ENCODE assay signal across 10 cellular contexts in the genomic region with DNA sequence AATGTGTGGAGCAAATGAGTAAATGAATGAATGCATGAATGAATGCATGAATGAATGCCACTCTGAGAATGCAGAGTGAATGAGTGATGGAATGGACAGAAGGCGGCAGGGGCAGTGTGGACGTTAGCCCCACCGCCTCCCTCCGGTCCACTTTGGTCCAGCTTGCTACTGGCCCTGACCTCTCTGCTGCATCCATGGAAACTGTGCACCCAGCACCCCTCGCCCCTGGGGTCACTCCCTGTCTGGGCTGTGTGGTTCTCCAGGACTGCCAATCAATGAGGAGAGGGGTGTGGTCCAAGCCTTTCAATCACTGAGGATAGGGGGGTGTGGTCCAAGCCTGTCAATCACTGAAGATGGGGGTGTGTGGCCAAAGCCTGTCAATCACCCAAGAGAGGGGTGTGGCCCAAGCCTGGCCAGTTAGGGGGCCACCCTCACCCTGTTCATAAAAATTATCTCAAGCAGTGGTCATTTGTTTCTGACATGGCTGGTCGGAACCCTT. TPM values are rescaled to one million over a fixed set of nuclear protein-coding genes. Genes with fewer than 3 reads are reported as not detected.
A peak's percentile ranks its signal among the peaks of the same experiment; 100 is the strongest.
DNase-seq lines count a peak whose midpoint lies in the region; ATAC-seq and TF ChIP-seq lines count a peak whose summit lies in the region.
"Had no signal": no experiment of that assay in that cellular context is flagged by ENCODE, and none has a peak within 500 bp of the region (broad histone marks: within the 10 kb centered on the region; RNA-seq: fewer than 3 reads in every experiment).

No MANE protein-coding gene starts in this region.

- intact Hi-C loops in vagina (cut with DNase I), result no loop called here

- H3K9me3 Mint-ChIP-seq in activated T-helper 17 cell treated with anti-CD3 and anti-CD28 coated beads, Interleukin-2, amount 50 U/mL, for 72 hours, result peaks cover 5% of the 10 kb centered on the region
- peaks cover 28% of the 10 kb centered on the region for H3K9me3 Mint-ChIP-seq in nephron progenitor cell

- peak overlapping the region; percentile 67 for H3K27ac Mint-ChIP-seq in activated T-helper 17 cell treated with anti-CD3 and anti-CD28 coated beads, Interleukin-2, amount 50 U/mL, for 72 hours
- H3K27ac Mint-ChIP-seq in nephron progenitor cell, result no peak overlapping the region

- DNase-seq in GM12865 (ENCODE audit: low read depth) (peak; percentile 93), nephron progenitor cell (peak; percentile 55), DMS79 (lab: John Stamatoyannopoulos, UW) (no peak), C1 segment of cervical spinal cord (lab: John Stamatoyannopoulos, UW) (no peak), vagina (ENCODE audit: extremely low spot score in 2 of 2) (no peak)
- DNase-seq: heart right ventricle had no signal

- no peaks in the 10 kb centered on the region for H3K27me3 Mint-ChIP-seq in activated T-helper 17 cell treated with anti-CD3 and anti-CD28 coated beads, Interleukin-2, amount 50 U/mL, for 72 hours
- peaks cover 13% of the 10 kb centered on the region for H3K27me3 Mint-ChIP-seq in nephron progenitor cell (ENCODE audit: low read depth, poor library complexity)

- H3K9me3 ChIP-seq in vagina, result no peaks in the 10 kb centered on the region
- H3K9me3 ChIP-seq: suprapubic skin had no signal

- no peaks in the 10 kb centered on the region for H3K4me1 ChIP-seq in vagina

- H3K4me1 Mint-ChIP-seq in activated T-helper 17 cell treated with anti-CD3 and anti-CD28 coated beads, Interleukin-2, amount 50 U/mL, for 72 hours, result peaks cover 10% of the 10 kb centered on the region
- H3K4me1 Mint-ChIP-seq in nephron progenitor cell, result peaks cover 11% of the 10 kb centered on the region

- H3K27me3 ChIP-seq in vagina, result no peaks in the 10 kb centered on the region
- H3K27me3 ChIP-seq: suprapubic skin had no signal

- TF ChIP-seq POLR2A in vagina (IDR thresholded peaks at IDR 0.05), result no peak

- H3K4me3 ChIP-seq in GM12865 (ENCODE audit: low read depth, low read length), result peak overlapping the region; percentile 64
- no peak overlapping the region for H3K4me3 ChIP-seq in vagina
- H3K4me3 ChIP-seq: heart right ventricle, suprapubic skin had no signal

- ATAC-seq in GM21423 (IDR thresholded peaks at IDR 0.05; ENCODE audit: unreplicated experiment), result peak; percentile 72
- ATAC-seq in HG03520 (IDR thresholded peaks at IDR 0.05; ENCODE audit: unreplicated experiment), result peak; percentile 86
- peak; percentile 90 for ATAC-seq in activated T-helper 17 cell treated with anti-CD3 and anti-CD28 coated beads, Interleukin-2, amount 50 U/mL, for 72 hours (replicated peaks)

- H3K36me3 Mint-ChIP-seq in activated T-helper 17 cell treated with anti-CD3 and anti-CD28 coated beads, Interleukin-2, amount 50 U/mL, for 72 hours (ENCODE audit: low read depth), result peaks cover 76% of the 10 kb centered on the region
- peaks cover 4% of the 10 kb centered on the region for H3K36me3 Mint-ChIP-seq in nephron progenitor cell (ENCODE audit: low read depth)

- no peaks in the 10 kb centered on the region for H3K36me3 ChIP-seq in vagina
- H3K36me3 ChIP-seq: heart right ventricle, suprapubic skin had no signal

- TF ChIP-seq CTCF in GM12865 (IDR thresholded peaks at IDR 0.05; ENCODE audit: insufficient read depth, low read depth, low read length, missing control alignments) (no peak), nephron progenitor cell (IDR thresholded peaks at IDR 0.05) (no peak), vagina (IDR thresholded peaks at IDR 0.05) (no peak)

- no peak overlapping the region for H3K27ac ChIP-seq in vagina
- H3K27ac ChIP-seq: suprapubic skin had no signal

- no peak overlapping the region for H3K4me3 Mint-ChIP-seq in activated T-helper 17 cell treated with anti-CD3 and anti-CD28 coated beads, Interleukin-2, amount 50 U/mL, for 72 hours
- H3K4me3 Mint-ChIP-seq in nephron progenitor cell, result no peak overlapping the region

RNA-seq across cellular contexts. Expression of a gene that starts 39.2 kb away (rescaled TPM):
- total RNA-seq in activated T-helper 17 cell treated with anti-CD3 and anti-CD28 coated beads, Interleukin-2, amount 50 U/mL, for 72 hours, result 10 to 100 TPM; 50.6 to 65.5 TPM
- total RNA-seq in vagina, result 31.7 TPM

RNA-seq across cellular contexts. Expression of a gene that starts 45.1 kb away (rescaled TPM):
- 100 to 1,000 TPM in 1 of 2 donors, 10 to 100 TPM in 1; 89.0 to 105 TPM for total RNA-seq in activated T-helper 17 cell treated with anti-CD3 and anti-CD28 coated beads, Interleukin-2, amount 50 U/mL, for 72 hours
- total RNA-seq in vagina, result 0.74 TPM

Comparison
In these comparisons a context has a peak if more than half of its experiments do, and no peak if none do; other contexts are left out.
1. DNase-seq: peak in GM12865 (single experiment) and nephron progenitor cell (single experiment); none in DMS79 (single experiment), C1 segment of cervical spinal cord (0 of 14) and vagina (0 of 2).
2. RNA of a gene that starts 45.1 kb away (total RNA-seq): 89.0 to 105 TPM in activated T-helper 17 cell treated with anti-CD3 and anti-CD28 coated beads, Interleukin-2, amount 50 U/mL, for 72 hours; 0.74 TPM in vagina (single experiment); every median in the first group is over 10 times any median in the second.
3. Peak in every context shown above with its lines, with median percentiles within 50 percentile points of each other: ATAC-seq.